ENCODE assay signal across 14 cellular contexts in the genomic region with DNA sequence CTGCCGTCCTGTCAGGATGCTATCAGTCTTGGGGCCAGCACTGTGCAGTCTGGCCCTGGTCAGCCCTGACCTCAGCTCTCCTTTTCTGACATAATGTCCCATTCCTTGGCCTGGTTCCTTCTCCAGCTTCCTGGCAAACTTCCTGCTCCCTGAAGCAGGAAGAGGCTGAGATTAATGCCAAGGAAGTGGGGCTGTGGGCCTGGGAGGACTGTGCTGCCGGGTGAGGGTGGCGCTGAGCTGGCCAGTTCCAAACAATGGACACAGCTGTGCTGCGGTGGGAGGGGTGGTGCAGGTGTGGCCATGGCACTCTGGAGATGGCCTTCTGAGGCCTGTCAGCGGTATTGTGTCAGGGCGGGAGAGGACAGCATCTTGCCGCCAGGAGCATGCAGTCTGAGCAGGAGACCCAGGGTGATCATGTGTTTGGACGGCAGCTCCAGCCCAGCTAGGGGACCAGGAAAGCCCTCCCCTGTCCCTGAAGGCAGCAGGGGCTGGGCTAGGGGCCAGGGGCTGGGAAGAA. TPM values are rescaled to one million over a fixed set of nuclear protein-coding genes. Genes with fewer than 3 reads are reported as not detected.
"Had no signal": no experiment of that assay in that cellular context is flagged by ENCODE, and none has a peak within 500 bp of the region (broad histone marks: within the 10 kb centered on the region; RNA-seq: fewer than 3 reads in every experiment).

No MANE protein-coding gene starts in this region.

- H3K4me3 Mint-ChIP-seq: activated CD8-positive, alpha-beta T cell treated with anti-CD3 and anti-CD28 coated beads, Interleukin-2, amount 10 ng/mL, durations not matched to agents 7 days and 5 days; T-helper 1 cell treated with Interleukin-12 subunit alpha and Interleukin-12 subunit beta and Interleukin-4 antibody, amounts not matched to agents 30 μg/mL and 1 μg/mL, for 36 hours had no signal

- H3K36me3 ChIP-seq: gastrocnemius medialis, tibial nerve had no signal

- H3K9me3 ChIP-seq: gastrocnemius medialis had no signal

- H3K4me3 ChIP-seq: coronary artery, gastrocnemius medialis, hepatocyte, skin epidermis, tibial nerve had no signal

- H3K27me3 ChIP-seq: gastrocnemius medialis, hepatocyte, tibial nerve had no signal

- DNase-seq: activated CD4-positive, alpha-beta T cell treated with anti-CD3 and anti-CD28 coated beads for 4 hours; activated CD8-positive, alpha-beta T cell treated with anti-CD3 and anti-CD28 coated beads, Interleukin-2, amount 10 ng/mL, durations not matched to agents 7 days and 5 days; activated naive CD4-positive, alpha-beta T cell treated with Interleukin-2 at 50 U/mL for 16 hours; caudate nucleus; effector CD8-positive, alpha-beta T cell; gastrocnemius medialis; mesenchymal stem cell had no signal

- H3K27ac ChIP-seq: coronary artery, gastrocnemius medialis, hepatocyte, skin epidermis, tibial nerve had no signal

- ATAC-seq: activated CD8-positive, alpha-beta T cell treated with anti-CD3 and anti-CD28 coated beads, Interleukin-2, amount 10 ng/mL, durations not matched to agents 7 days and 5 days; gastrocnemius medialis had no signal

- H3K27ac Mint-ChIP-seq: activated CD8-positive, alpha-beta T cell treated with anti-CD3 and anti-CD28 coated beads, Interleukin-2, amount 10 ng/mL, durations not matched to agents 7 days and 5 days; T-helper 1 cell treated with Interleukin-12 subunit alpha and Interleukin-12 subunit beta and Interleukin-4 antibody, amounts not matched to agents 30 μg/mL and 1 μg/mL, for 36 hours had no signal

- H3K4me1 ChIP-seq: gastrocnemius medialis, tibial nerve had no signal

RNA-seq across cellular contexts. Expression of a gene that starts 30.9 kb away (rescaled TPM):
- total RNA-seq: activated CD8-positive, alpha-beta T cell treated with anti-CD3 and anti-CD28 coated beads, Interleukin-2, amount 10 ng/mL, durations not matched to agents 7 days and 5 days; gastrocnemius medialis; hepatocyte; osteocyte; renal cortical epithelial cell; tibial nerve had no signal
